ENCODE assay signal across 2 cellular contexts in genomic region chr14:20262642-20263128, GRCh38.
TF ChIP-seq lines count a peak whose summit lies in the region.

No MANE protein-coding gene starts in this region.

TF ChIP-seq in A549, 52 proteins besides CTCF, POLR2A, EP300 and RAD21 (continued from another document):
- TF ChIP-seq FOSL2 (IDR thresholded peaks at IDR 0.05) (no peak; the same call in 1 of the 2 replicates), FOSL2 (CRISPR knock-in tag; IDR thresholded peaks at IDR 0.05) (no peak), NR3C1 (IDR thresholded peaks at IDR 0.05) (no peak), NFE2L2 (conservative IDR thresholded peaks at IDR 0.05; ENCODE audit: low read length) (no peak), ESRRA (IDR thresholded peaks at IDR 0.05; ENCODE audit: borderline replicate concordance, low read length) (no peak), KDM5A (IDR thresholded peaks at IDR 0.05) (no peak), HEYL (CRISPR knock-in tag; IDR thresholded peaks at IDR 0.05) (no peak), MAFK (IDR thresholded peaks at IDR 0.05; ENCODE audit: partially characterized antibody) (no peak), POLR2AphosphoS2 (conservative IDR thresholded peaks at IDR 0.05; ENCODE audit: low read length) (no peak), NPAS2 (CRISPR knock-in tag; IDR thresholded peaks at IDR 0.05; ENCODE audit: borderline replicate concordance) (no peak), EHMT2 (IDR thresholded peaks at IDR 0.05; ENCODE audit: low read depth) (no peak), FOSB (CRISPR knock-in tag; IDR thresholded peaks at IDR 0.05) (no peak), KDM1A (IDR thresholded peaks at IDR 0.05; ENCODE audit: low read depth) (no peak), MAX (IDR thresholded peaks at IDR 0.05) (no peak)
- TF ChIP-seq, protein P1, sequence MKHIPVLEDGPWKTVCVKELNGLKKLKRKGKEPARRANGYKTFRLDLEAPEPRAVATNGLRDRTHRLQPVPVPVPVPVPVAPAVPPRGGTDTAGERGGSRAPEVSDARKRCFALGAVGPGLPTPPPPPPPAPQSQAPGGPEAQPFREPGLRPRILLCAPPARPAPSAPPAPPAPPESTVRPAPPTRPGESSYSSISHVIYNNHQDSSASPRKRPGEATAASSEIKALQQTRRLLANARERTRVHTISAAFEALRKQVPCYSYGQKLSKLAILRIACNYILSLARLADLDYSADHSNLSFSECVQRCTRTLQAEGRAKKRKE (CRISPR knock-in tag; IDR thresholded peaks at IDR 0.05; ENCODE audit: low read depth): no peak

TF ChIP-seq in SK-N-SH, 30 proteins besides CTCF, POLR2A, EP300 and RAD21 (continued from another document):
- no peak for TF ChIP-seq REST (IDR thresholded peaks at IDR 0.05; ENCODE audit: low read depth, low read length)
- no peak for TF ChIP-seq POLR2AphosphoS5 (IDR thresholded peaks at IDR 0.05; ENCODE audit: low read depth, low read length)
- no peak for TF ChIP-seq NRF1 (IDR thresholded peaks at IDR 0.05; ENCODE audit: low read depth, low read length)
- TF ChIP-seq USF2 (IDR thresholded peaks at IDR 0.05; ENCODE audit: borderline replicate concordance, low read depth, low read length): no peak
